Comparison of ENCODE assay signal across 8 cellular contexts in the genomic region with DNA sequence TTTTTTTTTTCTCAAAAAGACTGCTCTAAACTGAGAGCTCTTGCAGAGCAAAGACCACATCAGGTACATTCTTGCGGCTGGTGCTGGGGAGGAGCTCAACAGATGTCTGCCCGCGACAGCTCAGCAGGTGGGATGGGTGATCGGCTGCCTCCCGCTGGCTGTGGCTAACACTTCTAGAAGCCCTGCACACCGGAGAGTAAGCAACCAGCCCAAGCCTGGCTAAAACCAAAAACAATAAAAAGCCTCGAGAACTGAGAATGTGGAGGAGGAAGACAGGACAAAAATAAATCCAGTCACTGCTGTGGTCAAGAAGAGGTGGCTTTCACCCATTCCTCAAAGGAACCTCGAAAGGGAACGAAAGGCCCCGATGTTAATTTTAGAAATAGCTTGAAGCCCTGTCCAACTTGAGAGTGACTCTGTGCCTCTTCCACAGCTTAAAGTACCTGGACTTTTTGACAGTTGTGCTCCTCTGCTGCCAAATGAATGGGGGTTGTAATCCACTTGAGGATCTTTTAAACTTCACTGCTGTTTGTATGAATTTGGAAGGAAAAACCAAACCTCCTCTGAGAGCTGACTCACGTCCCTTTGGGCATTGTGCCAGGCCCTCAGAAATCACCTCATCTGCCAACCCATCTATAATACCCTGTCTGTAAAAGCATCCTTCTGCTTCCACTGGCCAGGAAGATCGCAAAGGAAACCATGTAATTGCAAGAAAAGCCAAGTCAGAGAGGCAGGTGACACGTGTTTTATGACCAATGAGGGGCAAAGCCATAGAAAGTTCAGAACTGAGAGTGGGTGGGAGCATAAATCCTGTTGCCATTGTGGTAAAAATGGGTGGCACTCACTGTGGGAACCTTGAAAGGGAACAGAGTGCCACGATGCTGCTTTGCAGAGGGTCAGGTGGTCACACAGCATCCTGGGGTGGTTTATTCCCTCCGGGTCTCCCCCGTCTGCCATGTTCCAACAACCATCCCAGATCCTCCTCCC.
DNase-seq lines count a peak whose midpoint lies in the region; ATAC-seq, FAIRE-seq and TF ChIP-seq lines count a peak whose summit lies in the region.

No MANE protein-coding gene starts in this region.

- in situ Hi-C loops in GM12878 (cut with MboI) = no loop called here

- POLR2A ChIA-PET in GM12878 (lab: Charles Lee) = interaction anchor here (0.5 to 2.8 kb wide), 18 partner anchors 11 to 611 kb away, joined by 3 to 15 read pairs (median 4); a partner anchor contains a TSS

- H3K27me3 Mint-ChIP-seq in HFFc6 (ENCODE audit: insufficient read depth) = peaks cover 44% of the 10 kb centered on the region

- no peaks in the 10 kb centered on the region for H3K4me1 Mint-ChIP-seq in HFFc6 (ENCODE audit: low read depth)

- H3K36me3 Mint-ChIP-seq in HFFc6 (ENCODE audit: low read depth) = no peaks in the 10 kb centered on the region

- no peaks in the 10 kb centered on the region for H3K79me2 ChIP-seq in DND-41 (ENCODE audit: insufficient read depth, low read length)
- H3K79me2 ChIP-seq in GM12878 (ENCODE audit: control insufficient read depth, insufficient read depth, low read length) = peaks cover 12% of the 10 kb centered on the region

- H3K4me3 ChIP-seq in DND-41 (ENCODE audit: low read depth in 1 of 2, low read length in 2 of 2) (no peak overlapping the region), GM12878 (peak overlapping the region; percentile 49; the same call in 1 of the 2 replicates), gastroesophageal sphincter (no peak overlapping the region)
- H3K4me3 ChIP-seq in Jurkat, Clone E6-1 (ENCODE audit: low read length) = no peak overlapping the region

- DNase-seq in DND-41 (peak; percentile 82), T-helper 9 cell (peak; percentile 68), GM12878 (ENCODE audit: low read depth, low spot score) (peak; percentile 88), HFFc6 (no peak)
- DNase-seq in Jurkat, Clone E6-1 (ENCODE audit: low read depth, low spot score) = peak; percentile 97
- peak; percentile 46 to 69 for DNase-seq in stimulated activated CD4-positive, alpha-beta T cell treated with anti-CD3 and anti-CD28 coated beads, Interleukin-1b, Interleukin-23, amount 100 ng/mL, for 4 hours (ENCODE audit: low read depth in 2 of 2)

- no peaks in the 10 kb centered on the region for H3K36me3 ChIP-seq in DND-41 (ENCODE audit: insufficient read depth, low read length)
- H3K36me3 ChIP-seq in GM12878 (ENCODE audit: control insufficient read depth in 2 of 2, insufficient read depth in 2 of 2, low read length in 1 of 2) = peaks cover 0 to 5% of the 10 kb centered on the region in 2 experiments; a peak in 2 of 4 replicates
- no peaks in the 10 kb centered on the region for H3K36me3 ChIP-seq in gastroesophageal sphincter

- intact Hi-C loops in GM12878 (cut with micrococcal nuclease; ENCODE audit: unreplicated experiment) = loop anchor here (2.0 kb wide), 1 partner anchor 71 kb away; no protein-coding TSS in a partner anchor

- CTCF ChIA-PET in GM12878 (lab: Yijun Ruan, JAX) = interaction anchor here (0.6 to 1.8 kb wide), 28 partner anchors 8 to 185 kb away, joined by 3 to 17 read pairs (median 4); a partner anchor contains a TSS

- SMC1A ChIA-PET in GM12878 (lab: Charles Lee; ENCODE audit: uncharacterized antibody, unreplicated experiment) = interaction anchor here (0.6 to 4.8 kb wide), 25 partner anchors 9 to 232 kb away, joined by 3 to 75 read pairs (median 4); a partner anchor contains a TSS

- H3K27ac ChIP-seq in DND-41 (ENCODE audit: low read length) (no peak overlapping the region), GM12878 (ENCODE audit: control insufficient read depth, insufficient read depth) (peak overlapping the region; percentile 59), gastroesophageal sphincter (peak overlapping the region in 1 of 4 donors; percentile 36)

- FAIRE-seq in GM12878 (lab: Jason Lieb, UNC) = peak; percentile 57

- 2% methylated on average over 16 of the region's 16 CpGs for WGBS in GM12878 (ENCODE audit: insufficient coverage, insufficient replicate concordance, low lambda C conversion rate, missing lambda C conversion rate)
- WGBS in gastroesophageal sphincter (ENCODE audit: low coverage in 1 of 2), 2 donors = 27 to 36% methylated on average over 13 to 14 of the region's 16 CpGs

- H2AFZ ChIP-seq in DND-41 (ENCODE audit: low read depth, low read length) (no peak overlapping the region), GM12878 (ENCODE audit: control insufficient read depth, low read depth, low read length) (no peak overlapping the region)

- H3K27me3 ChIP-seq in DND-41 (ENCODE audit: insufficient read depth, low read length, poor library complexity) (peaks cover 22% of the 10 kb centered on the region), GM12878 (replicated peaks in 1 of 2; ENCODE audit: control insufficient read depth in 2 of 2, insufficient read depth in 2 of 2, low read length in 1 of 2) (no peaks in the 10 kb centered on the region), gastroesophageal sphincter (peaks cover 20% of the 10 kb centered on the region)

- no TSS peak for BruUV-seq in GM12878 (replicated peaks; lab: Mats Ljungman, UMichigan)

- no peak overlapping the region for H3K4me3 Mint-ChIP-seq in HFFc6

- no peaks in the 10 kb centered on the region for H3K9me3 ChIP-seq in DND-41 (ENCODE audit: insufficient read depth, low read length, severe bottlenecking)
- H3K9me3 ChIP-seq in GM12878 (replicated peaks; ENCODE audit: control insufficient read depth, insufficient read depth, low read length) = no peaks in the 10 kb centered on the region
- H3K9me3 ChIP-seq in gastroesophageal sphincter = no peaks in the 10 kb centered on the region

- TF ChIP-seq POLR2A in GM12878 (IDR thresholded peaks at IDR 0.05; ENCODE audit: low read depth, low read length) = no peak
- TF ChIP-seq POLR2A in gastroesophageal sphincter (IDR thresholded peaks at IDR 0.05) = no peak

- H4K20me1 ChIP-seq in DND-41 (ENCODE audit: insufficient read depth, low read length) (no peaks in the 10 kb centered on the region), GM12878 (ENCODE audit: control insufficient read depth, insufficient read depth) (no peaks in the 10 kb centered on the region)

- H3K9ac ChIP-seq in DND-41 (ENCODE audit: low read depth, low read length) = no peak overlapping the region
- H3K9ac ChIP-seq in GM12878 (ENCODE audit: control insufficient read depth, insufficient read depth, low read length) = peak overlapping the region; percentile 36

- H3K4me1 ChIP-seq in DND-41 (ENCODE audit: insufficient read depth, low read length) (peaks cover 20% of the 10 kb centered on the region), GM12878 (ENCODE audit: control insufficient read depth, insufficient read depth, low read length) (peaks cover 38% of the 10 kb centered on the region), gastroesophageal sphincter (peaks cover 0 to 24% (median 8%) of the 10 kb centered on the region in 3 donors)

- H3K4me2 ChIP-seq in DND-41 (ENCODE audit: insufficient read depth, low read length) = peak overlapping the region; percentile 20
- H3K4me2 ChIP-seq in GM12878 (ENCODE audit: control insufficient read depth, insufficient read depth) = peak overlapping the region; percentile 56

- H3K27ac Mint-ChIP-seq in HFFc6 = no peak overlapping the region

- ATAC-seq in DND-41 (ENCODE audit: insufficient read depth, low read depth) (peak; percentile 99), GM21447 (IDR thresholded peaks at IDR 0.05; ENCODE audit: unreplicated experiment) (peak; percentile 79), GM12878 (peak; percentile 97), gastroesophageal sphincter (no peak)

- TF ChIP-seq RAD21 in GM12878 (IDR thresholded peaks at IDR 0.05; ENCODE audit: insufficient read depth, low read depth, low read length) = peak; percentile 48

- TF ChIP-seq EP300 in GM12878 (IDR thresholded peaks at IDR 0.05; ENCODE audit: borderline replicate concordance in 1 of 2, control insufficient read depth in 1 of 2, low read depth in 2 of 2, low read length in 2 of 2) = peak; percentile 76 to 77
- TF ChIP-seq EP300 in gastroesophageal sphincter (IDR thresholded peaks at IDR 0.05) = no peak

- H3K9me3 Mint-ChIP-seq in HFFc6 = no peaks in the 10 kb centered on the region

- TF ChIP-seq CTCF in DND-41 (IDR thresholded peaks at IDR 0.05; ENCODE audit: borderline replicate concordance, extremely low read depth, low read length, poor library complexity, severe bottlenecking) = peak; percentile 51
- TF ChIP-seq CTCF in GM12878 (IDR thresholded peaks at IDR 0.05 in 2 of 3, conservative IDR thresholded peaks at IDR 0.05 in 1 of 3; ENCODE audit: control insufficient read depth in 2 of 3, extremely low read depth in 1 of 3, insufficient read depth in 1 of 3, low read depth in 3 of 3, low read length in 3 of 3) = peak; percentile 39 to 41 (median 40)
- no peak for TF ChIP-seq CTCF in HFFc6 (IDR thresholded peaks at IDR 0.05)
- TF ChIP-seq CTCF in gastroesophageal sphincter (IDR thresholded peaks at IDR 0.05) = no peak

- RAD21 ChIA-PET in GM12878 (lab: Charles Lee; ENCODE audit: unreplicated experiment) = interaction anchor here (0.6 to 3.5 kb wide), 32 partner anchors 10 to 360 kb away, joined by 3 to 46 read pairs (median 5); a partner anchor contains a TSS

TF ChIP-seq in GM12878, 131 proteins besides CTCF, POLR2A, EP300 and RAD21 (continues in another document):
- peak; percentile 86 for TF ChIP-seq CBFB (IDR thresholded peaks at IDR 0.05; ENCODE audit: low read depth)
- TF ChIP-seq, protein P1, sequence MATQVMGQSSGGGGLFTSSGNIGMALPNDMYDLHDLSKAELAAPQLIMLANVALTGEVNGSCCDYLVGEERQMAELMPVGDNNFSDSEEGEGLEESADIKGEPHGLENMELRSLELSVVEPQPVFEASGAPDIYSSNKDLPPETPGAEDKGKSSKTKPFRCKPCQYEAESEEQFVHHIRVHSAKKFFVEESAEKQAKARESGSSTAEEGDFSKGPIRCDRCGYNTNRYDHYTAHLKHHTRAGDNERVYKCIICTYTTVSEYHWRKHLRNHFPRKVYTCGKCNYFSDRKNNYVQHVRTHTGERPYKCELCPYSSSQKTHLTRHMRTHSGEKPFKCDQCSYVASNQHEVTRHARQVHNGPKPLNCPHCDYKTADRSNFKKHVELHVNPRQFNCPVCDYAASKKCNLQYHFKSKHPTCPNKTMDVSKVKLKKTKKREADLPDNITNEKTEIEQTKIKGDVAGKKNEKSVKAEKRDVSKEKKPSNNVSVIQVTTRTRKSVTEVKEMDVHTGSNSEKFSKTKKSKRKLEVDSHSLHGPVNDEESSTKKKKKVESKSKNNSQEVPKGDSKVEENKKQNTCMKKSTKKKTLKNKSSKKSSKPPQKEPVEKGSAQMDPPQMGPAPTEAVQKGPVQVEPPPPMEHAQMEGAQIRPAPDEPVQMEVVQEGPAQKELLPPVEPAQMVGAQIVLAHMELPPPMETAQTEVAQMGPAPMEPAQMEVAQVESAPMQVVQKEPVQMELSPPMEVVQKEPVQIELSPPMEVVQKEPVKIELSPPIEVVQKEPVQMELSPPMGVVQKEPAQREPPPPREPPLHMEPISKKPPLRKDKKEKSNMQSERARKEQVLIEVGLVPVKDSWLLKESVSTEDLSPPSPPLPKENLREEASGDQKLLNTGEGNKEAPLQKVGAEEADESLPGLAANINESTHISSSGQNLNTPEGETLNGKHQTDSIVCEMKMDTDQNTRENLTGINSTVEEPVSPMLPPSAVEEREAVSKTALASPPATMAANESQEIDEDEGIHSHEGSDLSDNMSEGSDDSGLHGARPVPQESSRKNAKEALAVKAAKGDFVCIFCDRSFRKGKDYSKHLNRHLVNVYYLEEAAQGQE (IDR thresholded peaks at IDR 0.05; ENCODE audit: low read depth, low read length) = peak; percentile 39; the same call in 1 of the 2 replicates

Comparison
In these comparisons a context has a peak if more than half of its experiments do, and no peak if none do; other contexts are left out.
1. CTCF ChIP-seq: peak in DND-41 (single experiment) and GM12878 (3 of 3); none in HFFc6 (single experiment) and gastroesophageal sphincter (0 of 4).